In genomic region chr2:177763532-177764265, GRCh38 we compare ENCODE assay signal across 8 cellular contexts.
A peak's percentile ranks its signal among the peaks of the same experiment; 100 is the strongest.
DNase-seq lines count a peak whose midpoint lies in the region; ATAC-seq and TF ChIP-seq lines count a peak whose summit lies in the region.

No MANE protein-coding gene starts in this region.

- ATAC-seq in HG03571 (IDR thresholded peaks at IDR 0.05; ENCODE audit: unreplicated experiment): peak; percentile 97
- peak; percentile 95 for ATAC-seq in naive thymus-derived CD4-positive, alpha-beta T cell
- peak; percentile 94 for ATAC-seq in stimulated activated effector memory CD8-positive, alpha-beta T cell treated with anti-CD3 and anti-CD28 coated beads, Interleukin-12 subunit alpha, Interleukin-12 subunit beta, amount 100 ng/mL, for 72 hours

- H3K9me3 Mint-ChIP-seq in naive thymus-derived CD4-positive, alpha-beta T cell: no peaks in the 10 kb centered on the region
- H3K9me3 Mint-ChIP-seq in stimulated activated effector memory CD8-positive, alpha-beta T cell treated with anti-CD3 and anti-CD28 coated beads, Interleukin-12 subunit alpha, Interleukin-12 subunit beta, amount 100 ng/mL, for 72 hours: no peaks in the 10 kb centered on the region

- H3K36me3 ChIP-seq in naive thymus-derived CD4-positive, alpha-beta T cell (ENCODE audit: control insufficient read depth in 2 of 3, insufficient read depth in 3 of 3, low read length in 3 of 3): no peaks in the 10 kb centered on the region

- H3K27me3 Mint-ChIP-seq in naive thymus-derived CD4-positive, alpha-beta T cell: peaks cover 10 to 28% (median 24%) of the 10 kb centered on the region in 5 donors

- no peaks in the 10 kb centered on the region for H3K27me3 ChIP-seq in naive thymus-derived CD4-positive, alpha-beta T cell (ENCODE audit: control insufficient read depth in 2 of 2, insufficient read depth in 2 of 2, low read length in 2 of 2)

- in situ Hi-C loops in Caki2 (cut with HindIII; ENCODE audit: low pct_unique_long_range_greater_than_20kb, low sequenced_read_pairs): no loop called here

- peak overlapping the region in 8 of 10 donors; percentile 20 to 55 (median 30) for H3K4me3 Mint-ChIP-seq in naive thymus-derived CD4-positive, alpha-beta T cell
- no peak overlapping the region for H3K4me3 Mint-ChIP-seq in stimulated activated effector memory CD8-positive, alpha-beta T cell treated with anti-CD3 and anti-CD28 coated beads, Interleukin-12 subunit alpha, Interleukin-12 subunit beta, amount 100 ng/mL, for 72 hours

- peak; percentile 76 for TF ChIP-seq CTCF in GM20000 (IDR thresholded peaks at IDR 0.05; ENCODE audit: extremely low read depth, missing control alignments)

- H3K4me1 Mint-ChIP-seq in naive thymus-derived CD4-positive, alpha-beta T cell: peaks cover 0 to 11% (median 6%) of the 10 kb centered on the region in 7 donors
- peaks cover 9% of the 10 kb centered on the region for H3K4me1 Mint-ChIP-seq in stimulated activated effector memory CD8-positive, alpha-beta T cell treated with anti-CD3 and anti-CD28 coated beads, Interleukin-12 subunit alpha, Interleukin-12 subunit beta, amount 100 ng/mL, for 72 hours

- no peaks in the 10 kb centered on the region for H3K36me3 Mint-ChIP-seq in naive thymus-derived CD4-positive, alpha-beta T cell
- H3K36me3 Mint-ChIP-seq in stimulated activated effector memory CD8-positive, alpha-beta T cell treated with anti-CD3 and anti-CD28 coated beads, Interleukin-12 subunit alpha, Interleukin-12 subunit beta, amount 100 ng/mL, for 72 hours: no peaks in the 10 kb centered on the region

- H3K9me3 ChIP-seq in naive thymus-derived CD4-positive, alpha-beta T cell (ENCODE audit: control insufficient read depth in 2 of 3, low read length in 3 of 3): no peaks in the 10 kb centered on the region

- CTCF ChIA-PET in naive thymus-derived CD4-positive, alpha-beta T cell (lab: Charles Lee): interaction anchor here (0.5 to 1.6 kb wide), 7 partner anchors 13 to 1066 kb away, joined by 3 to 14 read pairs (median 3); no protein-coding TSS in a partner anchor

- peak overlapping the region in 1 of 9 donors; percentile 42 for H3K27ac Mint-ChIP-seq in naive thymus-derived CD4-positive, alpha-beta T cell
- no peak overlapping the region for H3K27ac Mint-ChIP-seq in stimulated activated effector memory CD8-positive, alpha-beta T cell treated with anti-CD3 and anti-CD28 coated beads, Interleukin-12 subunit alpha, Interleukin-12 subunit beta, amount 100 ng/mL, for 72 hours

- no peak overlapping the region for H3K27ac ChIP-seq in naive thymus-derived CD4-positive, alpha-beta T cell (ENCODE audit: low read depth, low read length)

- peaks cover 0 to 4% of the 10 kb centered on the region in 2 donors for H3K4me1 ChIP-seq in naive thymus-derived CD4-positive, alpha-beta T cell (ENCODE audit: control insufficient read depth in 2 of 2, insufficient read depth in 2 of 2, low read length in 2 of 2)

- intact Hi-C loops in naive thymus-derived CD4-positive, alpha-beta T cell (cut with micrococcal nuclease): loop anchor here (1.0 to 10.0 kb wide), 8 partner anchors 9 to 1629 kb away; a partner anchor contains a TSS

- TF ChIP-seq POLR2A in erythroblast (IDR thresholded peaks at IDR 0.05; ENCODE audit: low read length): no peak

- peak; percentile 55 for DNase-seq in Caki2 (ENCODE audit: low read depth)
- peak; percentile 67 for DNase-seq in GM20000 (ENCODE audit: low spot score)
- peak; percentile 58 to 60 for DNase-seq in NOMO-1 (lab: John Stamatoyannopoulos, UW; ENCODE audit: unreplicated experiment in 2 of 2)
- DNase-seq in activated CD8-positive, alpha-beta memory T cell treated with anti-CD3 and anti-CD28 coated beads for 48 hours (ENCODE audit: low read depth in 2 of 3, low spot score in 2 of 3): peak; percentile 43 to 61 (median 50)
- DNase-seq in erythroblast (lab: John Stamatoyannopoulos, UW): peak; percentile 82 to 88
- DNase-seq in naive thymus-derived CD4-positive, alpha-beta T cell: peak; percentile 51 to 75 (median 68)
- peak; percentile 65 to 82 for DNase-seq in stimulated activated effector memory CD8-positive, alpha-beta T cell treated with anti-CD3 and anti-CD28 coated beads, Interleukin-12 subunit alpha, Interleukin-12 subunit beta, amount 100 ng/mL, for 72 hours (ENCODE audit: low spot score in 2 of 2)

- POLR2A ChIA-PET in naive thymus-derived CD4-positive, alpha-beta T cell (lab: Charles Lee): no interaction called here

- peak overlapping the region; percentile 20 for H3K4me3 ChIP-seq in naive thymus-derived CD4-positive, alpha-beta T cell (ENCODE audit: low read length)
